Comparison of ENCODE assay signal across 12 cellular contexts in the genomic region with DNA sequence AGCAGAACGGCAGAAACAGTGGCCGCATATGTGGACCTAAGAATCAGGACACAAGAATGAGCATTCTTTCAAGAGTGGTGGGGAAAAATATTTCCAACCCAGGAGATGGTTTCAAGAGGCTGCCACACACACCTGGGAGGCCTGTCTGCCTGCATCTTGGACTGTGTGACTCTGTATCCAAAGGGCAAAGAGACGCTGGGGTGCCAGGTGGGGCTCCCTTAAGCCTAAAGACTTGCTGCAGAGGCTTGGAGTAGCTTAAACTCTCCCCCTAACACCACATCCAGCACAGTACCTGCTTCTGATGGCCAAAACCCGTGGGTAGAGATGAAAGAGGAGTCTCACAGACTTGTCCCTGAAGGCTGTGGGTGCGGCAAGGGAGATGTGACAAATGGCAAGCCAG. TPM values are rescaled to one million over a fixed set of nuclear protein-coding genes. Genes with fewer than 3 reads are reported as not detected.
DNase-seq lines count a peak whose midpoint lies in the region; ATAC-seq, FAIRE-seq and TF ChIP-seq lines count a peak whose summit lies in the region.
"Had no signal": no experiment of that assay in that cellular context is flagged by ENCODE, and none has a peak within 500 bp of the region (broad histone marks: within the 10 kb centered on the region; RNA-seq: fewer than 3 reads in every experiment).

No MANE protein-coding gene starts in this region.

- no peaks in the 10 kb centered on the region for H3K27me3 Mint-ChIP-seq in T-cell
- no peaks in the 10 kb centered on the region for H3K27me3 Mint-ChIP-seq in memory B cell

- H3K36me3 ChIP-seq in cardiac muscle cell (no peaks in the 10 kb centered on the region), thoracic aorta (no peaks in the 10 kb centered on the region), pancreas (no peaks in the 10 kb centered on the region)

- H3K36me3 Mint-ChIP-seq in T-cell (no peaks in the 10 kb centered on the region), memory B cell (peaks cover 40% of the 10 kb centered on the region)

- TF ChIP-seq CTCF in cardiac muscle cell (IDR thresholded peaks at IDR 0.05; ENCODE audit: low read depth, low read length): no peak
- TF ChIP-seq CTCF in thoracic aorta (IDR thresholded peaks at IDR 0.05): no peak
- no peak for TF ChIP-seq CTCF in pancreas (IDR thresholded peaks at IDR 0.05)

- H3K9me3 ChIP-seq in cardiac muscle cell (ENCODE audit: low read depth) (no peaks in the 10 kb centered on the region), thoracic aorta (no peaks in the 10 kb centered on the region), pancreas (no peaks in the 10 kb centered on the region)

- H3K27ac ChIP-seq in cardiac muscle cell (peak overlapping the region; percentile 34), thoracic aorta (peak overlapping the region; percentile 93 to 98), pancreas (peak overlapping the region in 2 of 4 donors; percentile 2 to 50)

- H3K9me3 Mint-ChIP-seq in T-cell: peaks cover 0 to 7% (median 0%) of the 10 kb centered on the region in 3 donors
- H3K9me3 Mint-ChIP-seq in memory B cell: no peaks in the 10 kb centered on the region

- ATAC-seq in left cardiac atrium (no peak), T-cell (replicated peaks in 1 of 4) (no peak), memory B cell (ENCODE audit: low read depth) (no peak), thoracic aorta (ENCODE audit: insufficient number of reproducible peaks, low FRiP score, low read depth) (no peak), HG02642 (IDR thresholded peaks at IDR 0.05; ENCODE audit: poor library complexity, unreplicated experiment) (no peak), pancreas (no peak)

- POLR2A ChIA-PET in T-cell (lab: Charles Lee): interaction anchor here in 1 of 2 donors (0.7 kb wide), 1 partner anchor 100 kb away, joined by 3 read pairs; no protein-coding TSS in a partner anchor

- H3K27ac Mint-ChIP-seq in T-cell (peak overlapping the region; percentile 52 to 72), memory B cell (peak overlapping the region; percentile 97)

- no peak for DNase-seq in cardiac muscle cell (ENCODE audit: low read depth in 1 of 2, low spot score in 1 of 2)
- DNase-seq in left cardiac atrium: no peak
- no peak for DNase-seq in T-cell
- peak in 1 of 2 donors; percentile 18 for DNase-seq in memory B cell (ENCODE audit: low spot score in 2 of 2)
- no peak for DNase-seq in thoracic aorta (ENCODE audit: low spot score)
- DNase-seq in pancreas: no peak
- no peak for DNase-seq in NOMO-1 treated with dmso at 0.1 percent for 144 hours (lab: John Stamatoyannopoulos, UW; ENCODE audit: unreplicated experiment)
- DNase-seq: AML-193; NCI-H2029 treated with DMSO at 0.1 percent for 48 hours; NK-92 treated with Interleukin-12 subunit alpha and Interleukin-12 subunit beta, amount 100 ng/mL, for 24 hours; stimulated activated CD4-positive, alpha-beta T cell treated with anti-CD3 and anti-CD28 coated beads, Interleukin-2, amount 100 ng/mL, for 48 hours had no signal

- H3K4me1 ChIP-seq in cardiac muscle cell (ENCODE audit: low read depth): peaks cover 26% of the 10 kb centered on the region
- peaks cover 34 to 79% of the 10 kb centered on the region in 2 donors for H3K4me1 ChIP-seq in thoracic aorta (ENCODE audit: control insufficient read depth in 1 of 2, low read depth in 2 of 2)
- peaks cover 10 to 34% (median 23%) of the 10 kb centered on the region in 3 donors for H3K4me1 ChIP-seq in pancreas

- H3K4me3 Mint-ChIP-seq in T-cell: peak overlapping the region; percentile 21 to 59 (median 47)
- H3K4me3 Mint-ChIP-seq in memory B cell: peak overlapping the region; percentile 88

- CTCF ChIA-PET in T-cell (lab: Charles Lee): no interaction called here

- H3K27me3 ChIP-seq in cardiac muscle cell (no peaks in the 10 kb centered on the region), thoracic aorta (replicated peaks; ENCODE audit: insufficient read depth) (no peaks in the 10 kb centered on the region), pancreas (no peaks in the 10 kb centered on the region)

- peaks cover 77 to 87% (median 80%) of the 10 kb centered on the region in 3 donors for H3K4me1 Mint-ChIP-seq in T-cell
- peaks cover 60% of the 10 kb centered on the region for H3K4me1 Mint-ChIP-seq in memory B cell

- no peak for FAIRE-seq in pancreas (lab: Jason Lieb, UNC)

- H3K4me3 ChIP-seq in cardiac muscle cell (no peak overlapping the region), thoracic aorta (peak overlapping the region; percentile 68), pancreas (no peak overlapping the region)

- intact Hi-C loops in left cardiac atrium (cut with DNase I): no loop called here
- intact Hi-C loops in pancreas (cut with DNase I): no loop called here

- 87% methylated on average over 5 of the region's 5 CpGs for WGBS in pancreas, 2 donors

RNA-seq across cellular contexts. Expression of gene CXCR5, which starts 3.5 kb away (rescaled TPM):
- total RNA-seq in cardiac muscle cell (not detected in 2 replicates), left cardiac atrium (not detected), T-cell (10 to 100 TPM in 1 of 5 donors, 1 to 10 TPM in 4; 4.7 to 10.6 (median 6.3) TPM), thoracic aorta (not detected), pancreas (under 1 TPM; 0.06 to 0.20 (median 0.12) TPM)
- polyA plus RNA-seq in cardiac muscle cell (not detected in 2 replicates), pancreas (under 1 TPM; 0.11 to 0.19 TPM)

RNA-seq across cellular contexts. Expression of gene BCL9L, which starts 38.5 kb away (rescaled TPM):
- 15.9 and 22.9 TPM in 2 replicates for total RNA-seq in cardiac muscle cell
- 10.0 and 11.2 TPM in 2 replicates for polyA plus RNA-seq in cardiac muscle cell
- 10 to 100 TPM; 39.8 to 41.3 TPM for total RNA-seq in left cardiac atrium
- total RNA-seq in T-cell: 100 to 1,000 TPM; 229 to 331 (median 308) TPM
- total RNA-seq in thoracic aorta: 10 to 100 TPM; 28.6 to 68.8 TPM
- 10 to 100 TPM; 15.2 to 40.8 (median 23.3) TPM for total RNA-seq in pancreas
- polyA plus RNA-seq in pancreas: 10 to 100 TPM in 1 of 2 donors, 1 to 10 TPM in 1; 6.5 to 31.4 TPM
